In genomic region chr9:97658707-97659106, GRCh38 we compare ENCODE assay signal across 18 cellular contexts.
"Had no signal": no experiment of that assay in that cellular context is flagged by ENCODE, and none has a peak within 500 bp of the region (broad histone marks: within the 10 kb centered on the region; RNA-seq: fewer than 3 reads in every experiment).

No MANE protein-coding gene starts in this region.

- H3K27ac ChIP-seq: sigmoid colon had no signal

- H3K9me3 Mint-ChIP-seq: natural killer cell, neural crest cell had no signal

- H3K4me1 Mint-ChIP-seq: neural crest cell had no signal

- ATAC-seq: left lobe of liver, natural killer cell had no signal

- H3K9me3 ChIP-seq: sigmoid colon had no signal

- H3K4me3 ChIP-seq: dorsolateral prefrontal cortex, sigmoid colon, skin epidermis had no signal

- H3K27me3 ChIP-seq: dorsolateral prefrontal cortex, sigmoid colon had no signal

- FAIRE-seq: urothelium cell line had no signal

- H3K4me1 ChIP-seq: sigmoid colon had no signal

- DNase-seq: cortex of kidney; dorsolateral prefrontal cortex; effector CD8-positive, alpha-beta T cell; foreskin melanocyte; head of caudate nucleus; hippocampal formation; mammary epithelial cell; natural killer cell; posterior cingulate gyrus; sigmoid colon; stimulated activated CD4-positive, alpha-beta T cell treated with anti-CD3 and anti-CD28 coated beads, Interleukin-2, amount 100 ng/mL, for 24 hours; stimulated activated CD4-positive, alpha-beta T cell treated with anti-CD3 and anti-CD28 coated beads, Interleukin-4, amount 100 ng/mL, for 4 hours; stimulated activated naive CD4-positive, alpha-beta T cell; trophoblast cell had no signal

- H3K4me3 Mint-ChIP-seq: natural killer cell, neural crest cell had no signal
